Comparison of ENCODE assay signal across 13 cellular contexts in the genomic region with DNA sequence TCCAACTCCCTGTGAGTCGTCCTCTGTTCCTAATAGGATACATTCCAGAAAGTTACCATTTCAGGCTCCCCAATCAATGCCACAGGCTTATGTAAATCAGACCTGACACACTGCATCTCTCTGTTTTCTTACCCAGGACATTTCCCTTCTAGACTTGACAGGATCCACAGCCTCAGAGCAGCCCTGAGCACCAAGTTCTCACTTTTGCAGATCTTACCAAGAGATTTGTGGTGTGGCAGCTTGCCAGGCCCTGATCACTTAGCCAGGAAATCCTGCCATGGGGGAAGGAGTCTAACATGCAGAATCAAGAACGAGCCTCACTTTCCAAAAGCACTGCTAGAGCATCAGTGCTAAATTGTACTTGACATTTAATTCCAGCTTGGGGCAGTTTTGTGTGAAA.
DNase-seq lines count a peak whose midpoint lies in the region; ATAC-seq and TF ChIP-seq lines count a peak whose summit lies in the region.
"Had no signal": no experiment of that assay in that cellular context is flagged by ENCODE, and none has a peak within 500 bp of the region (broad histone marks: within the 10 kb centered on the region; RNA-seq: fewer than 3 reads in every experiment).

No MANE protein-coding gene starts in this region.

- TF ChIP-seq CTCF in VCaP (conservative IDR thresholded peaks at IDR 0.05): no peak

- intact Hi-C loops in posterior vena cava (cut with DNase I): loop anchor here in 1 of 2 donors (5.0 kb wide), 1 partner anchor 387 kb away; no protein-coding TSS in a partner anchor

- no peak for ATAC-seq in GM19035 (IDR thresholded peaks at IDR 0.05; ENCODE audit: unreplicated experiment)
- ATAC-seq: left lung; natural killer cell treated with Interleukin-12 subunit alpha and Interleukin-12 subunit beta and Interleukin-15 and Interleukin-18, amount 100 ng/mL, for 72 hours had no signal

- no peaks in the 10 kb centered on the region for H3K9me3 ChIP-seq in Karpas-422 (ENCODE audit: low read length)
- H3K9me3 ChIP-seq: ascending aorta had no signal

- H2AFZ ChIP-seq in Karpas-422 (ENCODE audit: low read length): no peak overlapping the region

- peak; percentile 18 for DNase-seq in EH (ENCODE audit: low read depth)
- peak; percentile 51 for DNase-seq in Karpas-422
- peak; percentile 69 for DNase-seq in posterior vena cava (ENCODE audit: low spot score)
- DNase-seq in dedifferentiated amniotic fluid mesenchymal stem cell (ENCODE audit: extremely low spot score): no peak
- no peak for DNase-seq in AG08396 (ENCODE audit: low spot score)
- DNase-seq: activated CD4-positive, alpha-beta T cell treated with anti-CD3 and anti-CD28 coated beads, Interleukin-2, amount 10 ng/mL, durations not matched to agents 24 days and 14 days; COR-L47; endodermal cell; left lung had no signal

- H3K9ac ChIP-seq in Karpas-422 (ENCODE audit: low read length): no peak overlapping the region

- no peaks in the 10 kb centered on the region for H3K79me2 ChIP-seq in Karpas-422 (ENCODE audit: low read length)

- no peaks in the 10 kb centered on the region for H4K20me1 ChIP-seq in Karpas-422 (ENCODE audit: insufficient read depth, low read depth, low read length)

- H3K27ac ChIP-seq in Karpas-422 (ENCODE audit: low read length) (no peak overlapping the region), VCaP (peak overlapping the region; percentile 44)
- H3K27ac ChIP-seq: ascending aorta, left lung had no signal

- no peak overlapping the region for H3K4me3 ChIP-seq in Karpas-422 (ENCODE audit: low read length)
- H3K4me3 ChIP-seq: ascending aorta, left lung had no signal

- no peaks in the 10 kb centered on the region for H3K36me3 ChIP-seq in Karpas-422 (ENCODE audit: insufficient read depth, low read length)
- H3K36me3 ChIP-seq: ascending aorta, left lung had no signal

- no peaks in the 10 kb centered on the region for H3K9me2 ChIP-seq in Karpas-422 (replicated peaks; ENCODE audit: insufficient read depth, low read length)

- H3K27me3 ChIP-seq in Karpas-422 (ENCODE audit: low read length): no peaks in the 10 kb centered on the region
- H3K27me3 ChIP-seq: ascending aorta, left lung had no signal

- no peak overlapping the region for H3K4me2 ChIP-seq in Karpas-422 (ENCODE audit: low read depth, low read length, poor library complexity, severe bottlenecking)

- peaks cover 14% of the 10 kb centered on the region for H3K4me1 ChIP-seq in Karpas-422 (ENCODE audit: low read length)
- H3K4me1 ChIP-seq: ascending aorta, left lung had no signal

Comparison
In these comparisons a context has a peak if more than half of its experiments do, and no peak if none do; other contexts are left out.
1. DNase-seq: peak in EH (single experiment), Karpas-422 (single experiment) and posterior vena cava (single experiment); none in dedifferentiated amniotic fluid mesenchymal stem cell (single experiment) and AG08396 (single experiment).